ENCODE assay signal across 28 cellular contexts in genomic region chr12:70117670-70118069, GRCh38.
"Had no signal": no experiment of that assay in that cellular context is flagged by ENCODE, and none has a peak within 500 bp of the region (broad histone marks: within the 10 kb centered on the region; RNA-seq: fewer than 3 reads in every experiment).

No MANE protein-coding gene starts in this region.

- H3K9me3 ChIP-seq: colonic mucosa, esophagus squamous epithelium, gastrocnemius medialis had no signal

- H3K27me3 ChIP-seq: colonic mucosa, dorsolateral prefrontal cortex, esophagus muscularis mucosa, esophagus squamous epithelium, foreskin keratinocyte, gastrocnemius medialis, gastroesophageal sphincter, heart left ventricle, heart right ventricle had no signal

- ATAC-seq: effector memory CD8-positive, alpha-beta T cell; esophagus mucosa; foreskin keratinocyte; gastrocnemius medialis; gastroesophageal sphincter; heart left ventricle; heart right ventricle had no signal

- DNase-seq: colonic mucosa; cortex of kidney; dermis blood vessel endothelial cell; dorsolateral prefrontal cortex; effector CD4-positive, alpha-beta T cell; effector CD8-positive, alpha-beta T cell; effector memory CD4-positive, alpha-beta T cell; effector memory CD8-positive, alpha-beta T cell; endodermal cell; erythroblast; esophagus squamous epithelium; foreskin fibroblast; foreskin keratinocyte; foreskin melanocyte; gastrocnemius medialis; glutamatergic neuron; head of caudate nucleus; heart left ventricle; heart right ventricle had no signal

- H3K4me3 ChIP-seq: colonic mucosa, coronary artery, dorsolateral prefrontal cortex, esophagus muscularis mucosa, esophagus squamous epithelium, gastrocnemius medialis, gastroesophageal sphincter, heart left ventricle, heart right ventricle had no signal

- H3K27ac ChIP-seq: colonic mucosa, coronary artery, dorsolateral prefrontal cortex, epithelial cell of prostate, esophagus muscularis mucosa, esophagus squamous epithelium, foreskin keratinocyte, gastrocnemius medialis, gastroesophageal sphincter, heart left ventricle, heart right ventricle had no signal

- H3K4me1 ChIP-seq: colonic mucosa, esophagus muscularis mucosa, esophagus squamous epithelium, gastrocnemius medialis, gastroesophageal sphincter, heart left ventricle, heart right ventricle had no signal

- H3K36me3 ChIP-seq: colonic mucosa, esophagus muscularis mucosa, esophagus squamous epithelium, gastrocnemius medialis, gastroesophageal sphincter, heart left ventricle, heart right ventricle had no signal

- FAIRE-seq: colon, endometrium, endothelial cell of umbilical vein, frontal cortex had no signal
